Comparison of ENCODE assay signal across 1 cellular context in genomic region chr17:81514735-81515529, GRCh38.
TF ChIP-seq lines count a peak whose summit lies in the region.

No MANE protein-coding gene starts in this region.

TF ChIP-seq in HEK293, 187 proteins besides CTCF, POLR2A, EP300 and RAD21 (continued from another document):
- TF ChIP-seq ATF2 (tag by site-specific recombination; IDR thresholded peaks at IDR 0.05; ENCODE audit: low read depth) (no peak), ZNF747 (tag by site-specific recombination; IDR thresholded peaks at IDR 0.05) (no peak), ZNF24 (tag by site-specific recombination; IDR thresholded peaks at IDR 0.05) (no peak)
